Comparison of ENCODE assay signal across 8 cellular contexts in the genomic region with DNA sequence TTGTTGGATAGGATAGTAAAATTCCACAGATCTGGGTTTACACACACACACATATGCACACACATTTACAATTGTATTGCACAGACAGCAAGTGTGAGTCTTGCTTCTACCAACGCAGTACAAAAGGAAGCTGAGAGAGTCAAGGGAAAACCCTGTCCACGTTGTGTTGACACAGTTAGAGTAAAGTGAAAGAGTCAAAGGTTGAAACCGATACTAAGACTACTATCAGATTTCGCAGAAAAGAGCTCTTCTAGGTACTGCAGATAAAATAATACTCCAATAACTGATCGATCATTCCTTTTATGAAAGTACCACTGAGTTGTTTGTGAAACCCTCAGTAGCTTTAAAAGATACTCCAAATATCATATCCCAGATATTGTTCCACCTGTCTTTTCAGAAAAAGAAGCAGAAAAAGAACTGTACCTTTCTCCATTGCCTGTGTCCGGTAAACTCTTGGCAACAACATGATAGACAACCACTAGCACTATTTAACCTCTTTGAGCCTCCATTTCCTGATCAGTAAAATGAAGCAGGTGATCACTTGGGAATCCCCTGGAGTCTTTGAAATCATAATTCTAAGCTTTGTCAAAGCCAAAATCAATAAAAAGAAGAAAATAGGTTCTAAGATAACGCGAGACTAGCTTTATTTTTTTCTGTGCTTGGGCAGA.
DNase-seq lines count a peak whose midpoint lies in the region; ATAC-seq, FAIRE-seq and TF ChIP-seq lines count a peak whose summit lies in the region.

No MANE protein-coding gene starts in this region.

- H3K9me3 Mint-ChIP-seq in activated CD4-positive, alpha-beta T cell treated with anti-CD3 and anti-CD28 coated beads for 36 hours (ENCODE audit: low read depth): peaks cover 4% of the 10 kb centered on the region
- H3K9me3 Mint-ChIP-seq in GM23338 (peaks cover 5% of the 10 kb centered on the region), MCF 10A (ENCODE audit: unreplicated experiment) (no peaks in the 10 kb centered on the region)

- H3K36me3 Mint-ChIP-seq in activated CD4-positive, alpha-beta T cell treated with anti-CD3 and anti-CD28 coated beads for 36 hours (ENCODE audit: low read depth): peaks cover 13% of the 10 kb centered on the region
- H3K36me3 Mint-ChIP-seq in GM23338 (ENCODE audit: low read depth) (no peaks in the 10 kb centered on the region), MCF 10A (ENCODE audit: insufficient read depth, unreplicated experiment) (no peaks in the 10 kb centered on the region)

- peak overlapping the region; percentile 91 for H3K27ac Mint-ChIP-seq in activated CD4-positive, alpha-beta T cell treated with anti-CD3 and anti-CD28 coated beads for 36 hours
- H3K27ac Mint-ChIP-seq in GM23338: no peak overlapping the region
- H3K27ac Mint-ChIP-seq in MCF 10A (ENCODE audit: low read depth, unreplicated experiment): no peak overlapping the region

- CTCF ChIA-PET in activated CD4-positive, alpha-beta T cell treated with anti-CD3 and anti-CD28 coated beads for 36 hours (lab: Charles Lee): interaction anchor here (0.6 to 2.2 kb wide), 13 partner anchors 8 to 219 kb away, joined by 3 to 19 read pairs (median 3); no protein-coding TSS in a partner anchor
- CTCF ChIA-PET in MCF 10A (lab: Yijun Ruan, JAX): interaction anchor here (0.5 to 0.8 kb wide), 4 partner anchors 11 to 586 kb away, joined by 3 to 4 read pairs (median 4); no protein-coding TSS in a partner anchor

- no peak overlapping the region for H3K27ac ChIP-seq in GM23338 (ENCODE audit: low read depth)
- peak overlapping the region; percentile 49; the same call in 1 of the 2 replicates for H3K27ac ChIP-seq in MM.1S (ENCODE audit: low read length)
- peak overlapping the region in 3 of 4 donors; percentile 26 to 81 (median 69) for H3K27ac ChIP-seq in pancreas

- H3K4me3 Mint-ChIP-seq in activated CD4-positive, alpha-beta T cell treated with anti-CD3 and anti-CD28 coated beads for 36 hours: peak overlapping the region; percentile 46
- H3K4me3 Mint-ChIP-seq in GM23338 (no peak overlapping the region), MCF 10A (ENCODE audit: unreplicated experiment) (no peak overlapping the region)

- no peaks in the 10 kb centered on the region for H3K9me3 ChIP-seq in MM.1S (replicated peaks; ENCODE audit: insufficient read depth, low read length)
- no peaks in the 10 kb centered on the region for H3K9me3 ChIP-seq in pancreas

- ATAC-seq in activated CD4-positive, alpha-beta T cell treated with anti-CD3 and anti-CD28 coated beads for 36 hours: peak; percentile 96
- ATAC-seq in GM23338 (no peak), pancreas (peak; percentile 84 to 95 (median 94))

- H3K9ac ChIP-seq in MM.1S (ENCODE audit: low read length): no peak overlapping the region

- no peaks in the 10 kb centered on the region; the same call in 1 of the 2 replicates for H3F3A ChIP-seq in GM23338 (replicated peaks; ENCODE audit: low read depth)
- no peaks in the 10 kb centered on the region for H3F3A ChIP-seq in MM.1S (ENCODE audit: insufficient read depth, low read length)

- H4K20me1 ChIP-seq in GM23338 (replicated peaks; ENCODE audit: insufficient read depth) (no peaks in the 10 kb centered on the region), MM.1S (ENCODE audit: insufficient read depth, low read length) (no peaks in the 10 kb centered on the region)

- H3K9me2 ChIP-seq in GM23338 (ENCODE audit: insufficient read depth) (no peaks in the 10 kb centered on the region), MM.1S (replicated peaks; ENCODE audit: insufficient read depth, low read length) (no peaks in the 10 kb centered on the region)

- 12 to 21% methylated on average over 8 of the region's 8 CpGs for WGBS in pancreas, 2 donors

- DNase-seq in activated CD4-positive, alpha-beta T cell treated with anti-CD3 and anti-CD28 coated beads for 36 hours: peak; percentile 45
- no peak for DNase-seq in activated CD4-positive, alpha-beta T cell treated with anti-CD3 and anti-CD28 coated beads for 1 hour
- DNase-seq in GM23338 (ENCODE audit: low spot score) (no peak), MM.1S (peak; percentile 72), pancreas (no peak), MCF 10A (ENCODE audit: unreplicated experiment) (no peak), cortex of kidney (lab: John Stamatoyannopoulos, UW) (no peak), SK-N-DZ (ENCODE audit: low spot score) (no peak)

- H3K4me2 ChIP-seq in GM23338: no peak overlapping the region
- peak overlapping the region; percentile 49 for H3K4me2 ChIP-seq in MM.1S (ENCODE audit: low read depth, low read length)

- H3K36me3 ChIP-seq in GM23338 (ENCODE audit: insufficient read depth): no peaks in the 10 kb centered on the region
- H3K36me3 ChIP-seq in MM.1S (replicated peaks; ENCODE audit: insufficient read depth, low read length): no peaks in the 10 kb centered on the region
- H3K36me3 ChIP-seq in pancreas: no peaks in the 10 kb centered on the region

- H3K27me3 ChIP-seq in GM23338 (ENCODE audit: insufficient read depth): no peaks in the 10 kb centered on the region
- H3K27me3 ChIP-seq in MM.1S (replicated peaks; ENCODE audit: insufficient read depth, low read length): no peaks in the 10 kb centered on the region
- H3K27me3 ChIP-seq in pancreas: no peaks in the 10 kb centered on the region

- no peaks in the 10 kb centered on the region for H3K27me3 Mint-ChIP-seq in activated CD4-positive, alpha-beta T cell treated with anti-CD3 and anti-CD28 coated beads for 36 hours
- H3K27me3 Mint-ChIP-seq in GM23338 (ENCODE audit: insufficient read depth, low read depth, poor library complexity) (no peaks in the 10 kb centered on the region), MCF 10A (ENCODE audit: insufficient read depth, unreplicated experiment) (no peaks in the 10 kb centered on the region)

- peaks cover 19% of the 10 kb centered on the region for H3K4me1 ChIP-seq in GM23338 (ENCODE audit: insufficient read depth)
- H3K4me1 ChIP-seq in MM.1S (ENCODE audit: low read length): peaks cover 11% of the 10 kb centered on the region
- peaks cover 0 to 14% (median 13%) of the 10 kb centered on the region in 3 donors for H3K4me1 ChIP-seq in pancreas

- POLR2A ChIA-PET in activated CD4-positive, alpha-beta T cell treated with anti-CD3 and anti-CD28 coated beads for 36 hours (lab: Charles Lee): interaction anchor here (0.6 to 1.9 kb wide), 10 partner anchors 11 to 211 kb away, joined by 3 to 9 read pairs (median 4); no protein-coding TSS in a partner anchor
- POLR2A ChIA-PET in MCF 10A (lab: Yijun Ruan, JAX): no interaction called here

- BruUV-seq in MCF 10A (replicated peaks; lab: Mats Ljungman, UMichigan): no TSS peak

- H2AFZ ChIP-seq in GM23338 (peak overlapping the region; percentile 25; the same call in 1 of the 2 replicates), MM.1S (ENCODE audit: low read length) (no peak overlapping the region)

- no peak for FAIRE-seq in pancreas (lab: Jason Lieb, UNC)

- H3K4me3 ChIP-seq in GM23338 (no peak overlapping the region), MM.1S (ENCODE audit: low read length) (peak overlapping the region; percentile 34; the same call in 1 of the 2 replicates), pancreas (peak overlapping the region in 1 of 4 donors; percentile 17)

- H3K79me2 ChIP-seq in GM23338 (replicated peaks; ENCODE audit: insufficient read depth): no peaks in the 10 kb centered on the region
- H3K79me2 ChIP-seq in MM.1S (ENCODE audit: low read length): no peaks in the 10 kb centered on the region

- H3K4me1 Mint-ChIP-seq in activated CD4-positive, alpha-beta T cell treated with anti-CD3 and anti-CD28 coated beads for 36 hours: peaks cover 59% of the 10 kb centered on the region
- H3K4me1 Mint-ChIP-seq in GM23338 (peaks cover 10% of the 10 kb centered on the region), MCF 10A (ENCODE audit: insufficient read depth, unreplicated experiment) (no peaks in the 10 kb centered on the region)

- intact Hi-C loops in activated CD4-positive, alpha-beta T cell treated with anti-CD3 and anti-CD28 coated beads for 36 hours (cut with DNase I, micrococcal nuclease): loop anchor here (1.0 to 5.0 kb wide), 6 partner anchors 15 to 81 kb away; no protein-coding TSS in a partner anchor
- intact Hi-C loops in pancreas (cut with DNase I): no loop called here
- intact Hi-C loops in MCF 10A (cut with micrococcal nuclease): no loop called here

- TF ChIP-seq CTCF in GM23338 (conservative IDR thresholded peaks at IDR 0.05; ENCODE audit: low read depth in 2 of 2) (no peak), MM.1S (IDR thresholded peaks at IDR 0.05; ENCODE audit: low read length) (no peak), pancreas (IDR thresholded peaks at IDR 0.05) (no peak), MCF 10A (IDR thresholded peaks at IDR 0.05; ENCODE audit: unreplicated experiment) (no peak)

TF ChIP-seq in GM23338, 12 proteins besides CTCF, POLR2A, EP300 and RAD21 (continues in another document):
- no peak for TF ChIP-seq POLR2AphosphoS5 (IDR thresholded peaks at IDR 0.05; ENCODE audit: low read depth)
- no peak for TF ChIP-seq EZH2 (IDR thresholded peaks at IDR 0.05; ENCODE audit: low read depth, unreplicated experiment)
- no peak for TF ChIP-seq REST (IDR thresholded peaks at IDR 0.05; ENCODE audit: unreplicated experiment)
- no peak for TF ChIP-seq NANOG (IDR thresholded peaks at IDR 0.05; ENCODE audit: borderline replicate concordance)
- TF ChIP-seq CREB1 (CRISPR knock-in tag; IDR thresholded peaks at IDR 0.05; ENCODE audit: low read depth): no peak
- TF ChIP-seq JUNB (IDR thresholded peaks at IDR 0.05; ENCODE audit: unreplicated experiment): no peak

Comparison
In these comparisons a context has a peak if more than half of its experiments do, and no peak if none do; other contexts are left out.
1. DNase-seq: peak in activated CD4-positive, alpha-beta T cell treated with anti-CD3 and anti-CD28 coated beads for 36 hours (single experiment) and MM.1S (single experiment); none in activated CD4-positive, alpha-beta T cell treated with anti-CD3 and anti-CD28 coated beads for 1 hour (single experiment), GM23338 (single experiment), pancreas (0 of 6), MCF 10A (single experiment), cortex of kidney (single experiment) and SK-N-DZ (single experiment).
2. intact Hi-C loops: an anchor here in activated CD4-positive, alpha-beta T cell treated with anti-CD3 and anti-CD28 coated beads for 36 hours (1.0 to 5.0 kb wide); none called in pancreas and MCF 10A.